16 cellular contexts compared by ENCODE assay signal in the genomic region with DNA sequence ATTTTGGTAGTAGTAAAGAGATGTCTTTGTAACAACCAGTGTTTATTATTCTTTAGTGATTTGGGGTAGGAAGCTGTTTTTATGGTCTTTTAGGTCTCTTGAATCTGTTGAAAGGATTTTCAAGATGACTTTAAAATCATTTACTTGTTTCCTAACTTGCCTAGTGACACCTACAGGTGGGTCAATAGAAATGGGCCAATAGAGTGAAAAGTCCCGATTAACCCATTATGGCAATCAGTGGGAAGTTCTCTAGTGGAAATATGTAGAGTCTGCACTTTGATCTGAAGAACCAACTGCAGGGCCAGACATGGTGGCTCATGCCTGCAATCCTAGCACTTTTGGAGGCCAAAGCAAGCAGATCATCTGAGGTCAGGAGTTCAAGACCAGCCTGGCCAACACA.
"Had no signal": no experiment of that assay in that cellular context is flagged by ENCODE, and none has a peak within 500 bp of the region (broad histone marks: within the 10 kb centered on the region; RNA-seq: fewer than 3 reads in every experiment).

No MANE protein-coding gene starts in this region.

- H3K4me1 ChIP-seq: left lung, spleen had no signal

- ATAC-seq: activated CD8-positive, alpha-beta T cell treated with anti-CD3 and anti-CD28 coated beads, Interleukin-2, amount 10 ng/mL, durations not matched to agents 7 days and 5 days; activated naive CD4-positive, alpha-beta T cell treated with anti-CD3 and anti-CD28 coated beads, Interleukin-2, amount 50 U/mL, for 72 hours; esophagus mucosa; left lung; sciatic nerve; stimulated activated naive CD8-positive, alpha-beta T cell treated with anti-CD3 and anti-CD28 coated beads, Interleukin-15, amount 100 ng/mL, for 72 hours had no signal

- H3K4me2 ChIP-seq: hepatocyte, neural progenitor cell had no signal

- H3K27me3 ChIP-seq: hepatocyte, left lung, neural progenitor cell, ovary, spleen had no signal

- H3K9ac ChIP-seq: neural progenitor cell had no signal

- H3K36me3 ChIP-seq: left lung, neural progenitor cell, ovary had no signal

- H2AFZ ChIP-seq: hepatocyte, neural progenitor cell had no signal

- H3K79me2 ChIP-seq: hepatocyte had no signal

- H3K27ac ChIP-seq: hepatocyte, left lung, neural progenitor cell, ovary, spleen had no signal

- H3K4me3 ChIP-seq: hepatocyte, left lung, neural progenitor cell, ovary, spleen had no signal

- H3K9me3 ChIP-seq: left lung, ovary, spleen had no signal

- DNase-seq: activated CD4-positive, alpha-beta T cell treated with anti-CD3 and anti-CD28 coated beads, Interleukin-2, amount 10 ng/mL, durations not matched to agents 24 days and 14 days; activated CD8-positive, alpha-beta memory T cell treated with anti-CD3 and anti-CD28 coated beads, Interleukin-2, amount 50 U/mL, for 4 hours; activated CD8-positive, alpha-beta T cell treated with anti-CD3 and anti-CD28 coated beads, Interleukin-2, amount 10 ng/mL, durations not matched to agents 7 days and 5 days; activated effector memory CD4-positive, alpha-beta T cell treated with anti-CD3 and anti-CD28 coated beads, Interleukin-2, amount 50 U/mL, for 16 hours; activated T-cell treated with anti-CD3 and anti-CD28 coated beads, Interleukin-2, amount 50 U/mL, for 48 hours; kidney; left lung; mammary epithelial cell; ovary; spleen; stimulated activated naive CD8-positive, alpha-beta T cell treated with anti-CD3 and anti-CD28 coated beads, Interleukin-15, amount 100 ng/mL, for 72 hours had no signal
